In genomic region chr16:88782454-88783390, GRCh38 we compare ENCODE assay signal across 1 cellular context.
TF ChIP-seq lines count a peak whose summit lies in the region.

No MANE protein-coding gene starts in this region.

TF ChIP-seq in HepG2, 621 proteins besides CTCF, POLR2A, EP300 and RAD21 (continued from another document and continues in another):
- TF ChIP-seq ZNF737 (CRISPR knock-in tag; IDR thresholded peaks at IDR 0.05; ENCODE audit: borderline replicate concordance): no peak
- TF ChIP-seq, protein P1, sequence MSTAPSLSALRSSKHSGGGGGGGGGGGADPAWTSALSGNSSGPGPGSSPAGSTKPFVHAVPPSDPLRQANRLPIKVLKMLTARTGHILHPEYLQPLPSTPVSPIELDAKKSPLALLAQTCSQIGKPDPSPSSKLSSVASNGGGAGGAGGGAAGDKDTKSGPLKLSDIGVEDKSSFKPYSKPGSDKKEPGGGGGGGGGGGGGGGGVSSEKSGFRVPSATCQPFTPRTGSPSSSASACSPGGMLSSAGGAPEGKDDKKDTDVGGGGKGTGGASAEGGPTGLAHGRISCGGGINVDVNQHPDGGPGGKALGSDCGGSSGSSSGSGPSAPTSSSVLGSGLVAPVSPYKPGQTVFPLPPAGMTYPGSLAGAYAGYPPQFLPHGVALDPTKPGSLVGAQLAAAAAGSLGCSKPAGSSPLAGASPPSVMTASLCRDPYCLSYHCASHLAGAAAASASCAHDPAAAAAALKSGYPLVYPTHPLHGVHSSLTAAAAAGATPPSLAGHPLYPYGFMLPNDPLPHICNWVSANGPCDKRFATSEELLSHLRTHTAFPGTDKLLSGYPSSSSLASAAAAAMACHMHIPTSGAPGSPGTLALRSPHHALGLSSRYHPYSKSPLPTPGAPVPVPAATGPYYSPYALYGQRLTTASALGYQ (CRISPR knock-in tag; IDR thresholded peaks at IDR 0.05): no peak
- 0 out of 2 replicates have a peak, but pooled peaks have one; percentile 29 for TF ChIP-seq ZFP37 (CRISPR knock-in tag; IDR thresholded peaks at IDR 0.05; ENCODE audit: borderline replicate concordance)
- no peak for TF ChIP-seq ZNF326 (CRISPR knock-in tag; IDR thresholded peaks at IDR 0.05; ENCODE audit: borderline replicate concordance)
- TF ChIP-seq ZNF569 (CRISPR knock-in tag; IDR thresholded peaks at IDR 0.05; ENCODE audit: borderline replicate concordance): no peak
- no peak for TF ChIP-seq SIX4 (CRISPR knock-in tag; IDR thresholded peaks at IDR 0.05)
- TF ChIP-seq HMGA1 (CRISPR knock-in tag; conservative IDR thresholded peaks at IDR 0.05): no peak
- TF ChIP-seq ZNF205 (CRISPR knock-in tag; IDR thresholded peaks at IDR 0.05): no peak
- peak; percentile 51; the same call in 1 of the 2 replicates for TF ChIP-seq FOSL2 (CRISPR knock-in tag; IDR thresholded peaks at IDR 0.05)
- no peak for TF ChIP-seq GPN1 (CRISPR knock-in tag; IDR thresholded peaks at IDR 0.05; ENCODE audit: borderline replicate concordance)
- TF ChIP-seq MZF1 (CRISPR knock-in tag; IDR thresholded peaks at IDR 0.05; ENCODE audit: borderline replicate concordance): no peak
- no peak for TF ChIP-seq SMYD3 (CRISPR knock-in tag; IDR thresholded peaks at IDR 0.05)
- TF ChIP-seq, protein P2, sequence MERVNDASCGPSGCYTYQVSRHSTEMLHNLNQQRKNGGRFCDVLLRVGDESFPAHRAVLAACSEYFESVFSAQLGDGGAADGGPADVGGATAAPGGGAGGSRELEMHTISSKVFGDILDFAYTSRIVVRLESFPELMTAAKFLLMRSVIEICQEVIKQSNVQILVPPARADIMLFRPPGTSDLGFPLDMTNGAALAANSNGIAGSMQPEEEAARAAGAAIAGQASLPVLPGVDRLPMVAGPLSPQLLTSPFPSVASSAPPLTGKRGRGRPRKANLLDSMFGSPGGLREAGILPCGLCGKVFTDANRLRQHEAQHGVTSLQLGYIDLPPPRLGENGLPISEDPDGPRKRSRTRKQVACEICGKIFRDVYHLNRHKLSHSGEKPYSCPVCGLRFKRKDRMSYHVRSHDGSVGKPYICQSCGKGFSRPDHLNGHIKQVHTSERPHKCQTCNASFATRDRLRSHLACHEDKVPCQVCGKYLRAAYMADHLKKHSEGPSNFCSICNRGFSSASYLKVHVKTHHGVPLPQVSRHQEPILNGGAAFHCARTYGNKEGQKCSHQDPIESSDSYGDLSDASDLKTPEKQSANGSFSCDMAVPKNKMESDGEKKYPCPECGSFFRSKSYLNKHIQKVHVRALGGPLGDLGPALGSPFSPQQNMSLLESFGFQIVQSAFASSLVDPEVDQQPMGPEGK (CRISPR knock-in tag; IDR thresholded peaks at IDR 0.05): peak; percentile 70
- no peak for TF ChIP-seq SATB2 (CRISPR knock-in tag; IDR thresholded peaks at IDR 0.05)
- no peak for TF ChIP-seq NFAT5 (CRISPR knock-in tag; IDR thresholded peaks at IDR 0.05)
- TF ChIP-seq ZNF768 (CRISPR knock-in tag; IDR thresholded peaks at IDR 0.05): no peak
- no peak for TF ChIP-seq ZNF609 (CRISPR knock-in tag; IDR thresholded peaks at IDR 0.05; ENCODE audit: borderline replicate concordance)
- TF ChIP-seq KLF9 (CRISPR knock-in tag; IDR thresholded peaks at IDR 0.05; ENCODE audit: low read depth): no peak
- TF ChIP-seq, protein P3, sequence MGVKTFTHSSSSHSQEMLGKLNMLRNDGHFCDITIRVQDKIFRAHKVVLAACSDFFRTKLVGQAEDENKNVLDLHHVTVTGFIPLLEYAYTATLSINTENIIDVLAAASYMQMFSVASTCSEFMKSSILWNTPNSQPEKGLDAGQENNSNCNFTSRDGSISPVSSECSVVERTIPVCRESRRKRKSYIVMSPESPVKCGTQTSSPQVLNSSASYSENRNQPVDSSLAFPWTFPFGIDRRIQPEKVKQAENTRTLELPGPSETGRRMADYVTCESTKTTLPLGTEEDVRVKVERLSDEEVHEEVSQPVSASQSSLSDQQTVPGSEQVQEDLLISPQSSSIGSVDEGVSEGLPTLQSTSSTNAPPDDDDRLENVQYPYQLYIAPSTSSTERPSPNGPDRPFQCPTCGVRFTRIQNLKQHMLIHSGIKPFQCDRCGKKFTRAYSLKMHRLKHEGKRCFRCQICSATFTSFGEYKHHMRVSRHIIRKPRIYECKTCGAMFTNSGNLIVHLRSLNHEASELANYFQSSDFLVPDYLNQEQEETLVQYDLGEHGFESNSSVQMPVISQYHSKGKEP (CRISPR knock-in tag; IDR thresholded peaks at IDR 0.05): no peak
- TF ChIP-seq, protein P4, sequence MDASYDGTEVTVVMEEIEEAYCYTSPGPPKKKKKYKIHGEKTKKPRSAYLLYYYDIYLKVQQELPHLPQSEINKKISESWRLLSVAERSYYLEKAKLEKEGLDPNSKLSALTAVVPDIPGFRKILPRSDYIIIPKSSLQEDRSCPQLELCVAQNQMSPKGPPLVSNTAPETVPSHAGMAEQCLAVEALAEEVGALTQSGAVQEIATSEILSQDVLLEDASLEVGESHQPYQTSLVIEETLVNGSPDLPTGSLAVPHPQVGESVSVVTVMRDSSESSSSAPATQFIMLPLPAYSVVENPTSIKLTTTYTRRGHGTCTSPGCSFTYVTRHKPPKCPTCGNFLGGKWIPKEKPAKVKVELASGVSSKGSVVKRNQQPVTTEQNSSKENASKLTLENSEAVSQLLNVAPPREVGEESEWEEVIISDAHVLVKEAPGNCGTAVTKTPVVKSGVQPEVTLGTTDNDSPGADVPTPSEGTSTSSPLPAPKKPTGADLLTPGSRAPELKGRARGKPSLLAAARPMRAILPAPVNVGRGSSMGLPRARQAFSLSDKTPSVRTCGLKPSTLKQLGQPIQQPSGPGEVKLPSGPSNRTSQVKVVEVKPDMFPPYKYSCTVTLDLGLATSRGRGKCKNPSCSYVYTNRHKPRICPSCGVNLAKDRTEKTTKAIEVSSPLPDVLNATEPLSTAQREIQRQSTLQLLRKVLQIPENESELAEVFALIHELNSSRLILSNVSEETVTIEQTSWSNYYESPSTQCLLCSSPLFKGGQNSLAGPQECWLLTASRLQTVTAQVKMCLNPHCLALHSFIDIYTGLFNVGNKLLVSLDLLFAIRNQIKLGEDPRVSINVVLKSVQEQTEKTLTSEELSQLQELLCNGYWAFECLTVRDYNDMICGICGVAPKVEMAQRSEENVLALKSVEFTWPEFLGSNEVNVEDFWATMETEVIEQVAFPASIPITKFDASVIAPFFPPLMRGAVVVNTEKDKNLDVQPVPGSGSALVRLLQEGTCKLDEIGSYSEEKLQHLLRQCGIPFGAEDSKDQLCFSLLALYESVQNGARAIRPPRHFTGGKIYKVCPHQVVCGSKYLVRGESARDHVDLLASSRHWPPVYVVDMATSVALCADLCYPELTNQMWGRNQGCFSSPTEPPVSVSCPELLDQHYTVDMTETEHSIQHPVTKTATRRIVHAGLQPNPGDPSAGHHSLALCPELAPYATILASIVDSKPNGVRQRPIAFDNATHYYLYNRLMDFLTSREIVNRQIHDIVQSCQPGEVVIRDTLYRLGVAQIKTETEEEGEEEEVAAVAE (CRISPR knock-in tag; IDR thresholded peaks at IDR 0.05; ENCODE audit: borderline replicate concordance): no peak
- TF ChIP-seq, protein P5, sequence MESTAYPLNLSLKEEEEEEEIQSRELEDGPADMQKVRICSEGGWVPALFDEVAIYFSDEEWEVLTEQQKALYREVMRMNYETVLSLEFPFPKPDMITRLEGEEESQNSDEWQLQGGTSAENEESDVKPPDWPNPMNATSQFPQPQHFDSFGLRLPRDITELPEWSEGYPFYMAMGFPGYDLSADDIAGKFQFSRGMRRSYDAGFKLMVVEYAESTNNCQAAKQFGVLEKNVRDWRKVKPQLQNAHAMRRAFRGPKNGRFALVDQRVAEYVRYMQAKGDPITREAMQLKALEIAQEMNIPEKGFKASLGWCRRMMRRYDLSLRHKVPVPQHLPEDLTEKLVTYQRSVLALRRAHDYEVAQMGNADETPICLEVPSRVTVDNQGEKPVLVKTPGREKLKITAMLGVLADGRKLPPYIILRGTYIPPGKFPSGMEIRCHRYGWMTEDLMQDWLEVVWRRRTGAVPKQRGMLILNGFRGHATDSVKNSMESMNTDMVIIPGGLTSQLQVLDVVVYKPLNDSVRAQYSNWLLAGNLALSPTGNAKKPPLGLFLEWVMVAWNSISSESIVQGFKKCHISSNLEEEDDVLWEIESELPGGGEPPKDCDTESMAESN (CRISPR knock-in tag; conservative IDR thresholded peaks at IDR 0.05): no peak
- no peak for TF ChIP-seq ATM (IDR thresholded peaks at IDR 0.05; ENCODE audit: borderline replicate concordance)
- TF ChIP-seq IRF1 (CRISPR knock-in tag; IDR thresholded peaks at IDR 0.05; ENCODE audit: low read depth): no peak
- TF ChIP-seq KMT2B (CRISPR knock-in tag; IDR thresholded peaks at IDR 0.05): no peak
- peak; percentile 56 for TF ChIP-seq XRCC5 (optimal IDR thresholded peaks at IDR 0.05; ENCODE audit: low read length)
- TF ChIP-seq, protein P6, sequence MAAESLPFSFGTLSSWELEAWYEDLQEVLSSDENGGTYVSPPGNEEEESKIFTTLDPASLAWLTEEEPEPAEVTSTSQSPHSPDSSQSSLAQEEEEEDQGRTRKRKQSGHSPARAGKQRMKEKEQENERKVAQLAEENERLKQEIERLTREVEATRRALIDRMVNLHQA (CRISPR knock-in tag; IDR thresholded peaks at IDR 0.05): no peak
- TF ChIP-seq ZBTB20 (CRISPR knock-in tag; IDR thresholded peaks at IDR 0.05; ENCODE audit: borderline replicate concordance, low read depth): no peak
